11 cellular contexts compared by ENCODE assay signal in genomic region chr10:69479737-69480412, GRCh38. TPM values are rescaled to one million over a fixed set of nuclear protein-coding genes. Genes with fewer than 3 reads are reported as not detected.
DNase-seq lines count a peak whose midpoint lies in the region; ATAC-seq, FAIRE-seq and TF ChIP-seq lines count a peak whose summit lies in the region.
"Had no signal": no experiment of that assay in that cellular context is flagged by ENCODE, and none has a peak within 500 bp of the region (broad histone marks: within the 10 kb centered on the region; RNA-seq: fewer than 3 reads in every experiment).

No MANE protein-coding gene starts in this region.

- FAIRE-seq in D721Med (lab: Jason Lieb, UNC) (no peak), HTR-8/SVneo (lab: Jason Lieb, UNC) (no peak)

- H3K4me3 ChIP-seq in left lung (no peak overlapping the region), skin epidermis (no peak overlapping the region)

- TF ChIP-seq CTCF in brain (conservative IDR thresholded peaks at IDR 0.05) (no peak), left lung (IDR thresholded peaks at IDR 0.05) (no peak), D721Med (IDR thresholded peaks at IDR 0.05; ENCODE audit: insufficient read depth, missing control alignments) (no peak)

- H3K27me3 Mint-ChIP-seq in brain, result peaks cover 3% of the 10 kb centered on the region

- no peaks in the 10 kb centered on the region for H3K36me3 ChIP-seq in left lung

- peak overlapping the region; percentile 6 to 94 (median 81) for H3K27ac Mint-ChIP-seq in brain

- H3K36me3 Mint-ChIP-seq in brain, result no peaks in the 10 kb centered on the region

- intact Hi-C loops in left lung (cut with DNase I), result no loop called here

- DNase-seq in GM04503 (ENCODE audit: low read depth) (peak; percentile 22), left lung (no peak), D721Med (ENCODE audit: insufficient read length, low spot score) (no peak), HTR-8/SVneo (ENCODE audit: insufficient read length, low spot score) (no peak)
- DNase-seq: DND-41; IMR-90; stimulated activated naive CD8-positive, alpha-beta T cell treated with anti-CD3 and anti-CD28 coated beads, Interleukin-15, Interleukin-2, amounts not matched to agents 100 U/mL and 50 U/mL, for 24 hours had no signal

- peaks cover 51% of the 10 kb centered on the region for H3K4me1 Mint-ChIP-seq in brain

- no peaks in the 10 kb centered on the region for H3K9me3 ChIP-seq in left lung

- peaks cover 0 to 5% (median 0%) of the 10 kb centered on the region in 5 experiments for H3K9me3 Mint-ChIP-seq in brain

- peaks cover 26 to 44% of the 10 kb centered on the region in 2 donors for H3K4me1 ChIP-seq in left lung

- no peaks in the 10 kb centered on the region for H3K27me3 ChIP-seq in left lung

- ATAC-seq in left lung, result peak; percentile 28
- no peak for ATAC-seq in GM18909 (IDR thresholded peaks at IDR 0.05; ENCODE audit: poor library complexity, unreplicated experiment)
- ATAC-seq in HG03025 (IDR thresholded peaks at IDR 0.05; ENCODE audit: low FRiP score, unreplicated experiment), result no peak
- ATAC-seq: stimulated activated naive CD8-positive, alpha-beta T cell treated with anti-CD3 and anti-CD28 coated beads, Interleukin-15, Interleukin-2, amounts not matched to agents 100 U/mL and 50 U/mL, for 24 hours had no signal

- H3K4me3 Mint-ChIP-seq in brain, result peak overlapping the region in 4 of 5 experiments; percentile 23 to 45 (median 35)

- H3K27ac ChIP-seq in left lung, result peak overlapping the region; percentile 68 to 84
- H3K27ac ChIP-seq in skin epidermis, result peak overlapping the region in 19 of 21 experiments; percentile 2 to 82 (median 67)

RNA-seq across cellular contexts. Expression of gene TSPAN15, which starts 28.6 kb away (rescaled TPM):
- polyA plus RNA-seq in brain (ENCODE audit: insufficient read depth, low read depth, low replicate concordance), result 38.4 TPM
- 10 to 100 TPM; 52.4 to 67.9 TPM for total RNA-seq in left lung
- total RNA-seq: IMR-90 had no signal
